ENCODE assay signal across 12 cellular contexts in genomic region chr1:101022294-101022693, GRCh38.
A peak's percentile ranks its signal among the peaks of the same experiment; 100 is the strongest.
DNase-seq lines count a peak whose midpoint lies in the region; ATAC-seq and TF ChIP-seq lines count a peak whose summit lies in the region.
"Had no signal": no experiment of that assay in that cellular context is flagged by ENCODE, and none has a peak within 500 bp of the region (broad histone marks: within the 10 kb centered on the region; RNA-seq: fewer than 3 reads in every experiment).

No MANE protein-coding gene starts in this region.

- TF ChIP-seq CTCF in GM13976 (IDR thresholded peaks at IDR 0.05; ENCODE audit: borderline replicate concordance, control extremely low read depth, extremely low read depth, insufficient read depth, missing control alignments), result no peak

- in situ Hi-C loops in GM13976 (cut with MboI; ENCODE audit: low sequenced_read_pairs, unreplicated experiment), result no loop called here

- no peak for ATAC-seq in HG02623 (IDR thresholded peaks at IDR 0.05; ENCODE audit: unreplicated experiment)
- ATAC-seq: foreskin keratinocyte, natural killer cell had no signal

- peak; percentile 10 for DNase-seq in AG08396 (ENCODE audit: low spot score)
- DNase-seq in GM04503 (ENCODE audit: low read depth), result peak; percentile 25
- DNase-seq in RKO (ENCODE audit: low spot score), result peak; percentile 52
- DNase-seq in fibroblast of peridontal ligament (ENCODE audit: extremely low read depth), result peak; percentile 87
- no peak for DNase-seq in amygdala (lab: John Stamatoyannopoulos, UW)
- no peak for DNase-seq in NCI-H2171 treated with DMSO at 0.1 percent for 48 hours (lab: John Stamatoyannopoulos, UW)
- no peak for DNase-seq in GM13976 (ENCODE audit: low spot score)
- DNase-seq: activated naive CD4-positive, alpha-beta T cell treated with Interleukin-2 at 50 U/mL for 16 hours; kidney glomerular epithelial cell; natural killer cell had no signal

Comparison
In these comparisons a context has a peak if more than half of its experiments do, and no peak if none do; other contexts are left out.
1. DNase-seq: peak in AG08396 (single experiment), GM04503 (single experiment), RKO (single experiment) and fibroblast of peridontal ligament (single experiment); none in amygdala (0 of 56), NCI-H2171 treated with DMSO at 0.1 percent for 48 hours (single experiment) and GM13976 (single experiment).